1 cellular context compared by ENCODE assay signal in the genomic region with DNA sequence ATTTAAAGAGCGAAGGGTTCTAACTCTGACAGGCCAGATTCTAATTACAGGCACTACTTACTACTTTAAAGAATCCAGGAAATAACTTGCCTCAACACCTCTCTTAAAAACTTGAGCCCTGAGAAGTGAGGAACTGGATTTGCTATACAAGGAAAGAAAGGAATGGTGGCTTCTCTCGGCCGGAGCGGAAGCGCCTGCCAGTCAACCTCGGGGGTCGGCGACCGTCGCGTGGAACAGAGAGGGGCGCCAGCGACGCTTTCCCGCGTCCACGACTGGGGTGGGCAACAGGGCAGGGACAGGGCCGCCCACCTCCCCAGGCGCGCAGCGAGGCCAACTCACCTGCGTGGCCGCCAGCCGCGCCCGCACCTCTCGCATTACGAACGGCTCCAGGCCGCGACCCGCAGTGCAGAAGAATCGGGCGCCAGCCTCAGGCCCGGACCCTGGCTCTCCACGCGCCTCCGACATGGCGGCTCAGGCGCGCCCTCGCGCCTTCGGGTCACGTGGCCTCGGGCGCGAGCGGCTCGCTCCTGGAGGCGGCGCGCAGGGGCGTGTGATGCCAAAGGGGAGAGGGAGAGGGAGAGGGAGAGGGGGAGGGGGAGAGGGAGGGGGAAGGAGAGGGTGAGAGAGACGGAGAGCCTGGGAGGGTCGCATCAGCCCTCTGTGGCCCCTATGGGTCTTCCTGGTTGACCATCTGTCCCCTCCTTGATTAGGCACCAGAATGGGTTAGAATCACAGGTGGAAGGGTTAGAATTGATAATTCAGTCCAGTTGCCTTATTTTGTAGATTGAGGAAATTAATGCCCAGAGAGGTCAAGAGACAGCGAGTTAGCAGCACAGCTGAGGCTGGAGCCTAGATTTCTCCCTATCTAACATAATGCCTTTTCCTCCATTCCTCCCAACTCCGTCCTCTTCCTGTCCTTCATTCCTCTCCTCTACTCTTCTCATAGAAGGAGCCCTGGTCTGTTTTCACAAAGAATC.
TF ChIP-seq lines count a peak whose summit lies in the region.

A gene with protein sequence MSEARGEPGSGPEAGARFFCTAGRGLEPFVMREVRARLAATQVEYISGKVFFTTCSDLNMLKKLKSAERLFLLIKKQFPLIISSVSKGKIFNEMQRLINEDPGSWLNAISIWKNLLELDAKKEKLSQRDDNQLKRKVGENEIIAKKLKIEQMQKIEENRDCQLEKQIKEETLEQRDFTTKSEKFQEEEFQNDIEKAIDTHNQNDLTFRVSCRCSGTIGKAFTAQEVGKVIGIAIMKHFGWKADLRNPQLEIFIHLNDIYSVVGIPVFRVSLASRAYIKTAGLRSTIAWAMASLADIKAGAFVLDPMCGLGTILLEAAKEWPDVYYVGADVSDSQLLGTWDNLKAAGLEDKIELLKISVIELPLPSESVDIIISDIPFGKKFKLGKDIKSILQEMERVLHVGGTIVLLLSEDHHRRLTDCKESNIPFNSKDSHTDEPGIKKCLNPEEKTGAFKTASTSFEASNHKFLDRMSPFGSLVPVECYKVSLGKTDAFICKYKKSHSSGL (minus strand): TSS at position 484 of the 977 bp plus-strand sequence. CDS start 19 bp downstream, at position 465.

TF ChIP-seq in HepG2, 621 proteins besides CTCF, POLR2A, EP300 and RAD21 (continued from another document):
- TF ChIP-seq, protein P1, sequence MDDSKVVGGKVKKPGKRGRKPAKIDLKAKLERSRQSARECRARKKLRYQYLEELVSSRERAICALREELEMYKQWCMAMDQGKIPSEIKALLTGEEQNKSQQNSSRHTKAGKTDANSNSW (CRISPR knock-in tag; IDR thresholded peaks at IDR 0.05; ENCODE audit: borderline replicate concordance): peak; percentile 94; the same call in 1 of the 2 replicates
- TF ChIP-seq CENPX (CRISPR knock-in tag; IDR thresholded peaks at IDR 0.05): no peak
- no peak; the same call in 1 of the 2 replicates for TF ChIP-seq ZNF747 (CRISPR knock-in tag; IDR thresholded peaks at IDR 0.05; ENCODE audit: borderline replicate concordance)
- TF ChIP-seq, protein P2, sequence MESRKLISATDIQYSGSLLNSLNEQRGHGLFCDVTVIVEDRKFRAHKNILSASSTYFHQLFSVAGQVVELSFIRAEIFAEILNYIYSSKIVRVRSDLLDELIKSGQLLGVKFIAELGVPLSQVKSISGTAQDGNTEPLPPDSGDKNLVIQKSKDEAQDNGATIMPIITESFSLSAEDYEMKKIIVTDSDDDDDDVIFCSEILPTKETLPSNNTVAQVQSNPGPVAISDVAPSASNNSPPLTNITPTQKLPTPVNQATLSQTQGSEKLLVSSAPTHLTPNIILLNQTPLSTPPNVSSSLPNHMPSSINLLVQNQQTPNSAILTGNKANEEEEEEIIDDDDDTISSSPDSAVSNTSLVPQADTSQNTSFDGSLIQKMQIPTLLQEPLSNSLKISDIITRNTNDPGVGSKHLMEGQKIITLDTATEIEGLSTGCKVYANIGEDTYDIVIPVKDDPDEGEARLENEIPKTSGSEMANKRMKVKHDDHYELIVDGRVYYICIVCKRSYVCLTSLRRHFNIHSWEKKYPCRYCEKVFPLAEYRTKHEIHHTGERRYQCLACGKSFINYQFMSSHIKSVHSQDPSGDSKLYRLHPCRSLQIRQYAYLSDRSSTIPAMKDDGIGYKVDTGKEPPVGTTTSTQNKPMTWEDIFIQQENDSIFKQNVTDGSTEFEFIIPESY (CRISPR knock-in tag; IDR thresholded peaks at IDR 0.05): no peak; the same call in 1 of the 2 replicates
- peak; percentile 99; the same call in 1 of the 2 replicates for TF ChIP-seq EEA1 (CRISPR knock-in tag; IDR thresholded peaks at IDR 0.05; ENCODE audit: borderline replicate concordance)
- TF ChIP-seq ATRX (CRISPR knock-in tag; IDR thresholded peaks at IDR 0.05; ENCODE audit: borderline replicate concordance): no peak
- TF ChIP-seq RARA (CRISPR knock-in tag; IDR thresholded peaks at IDR 0.05): peak; percentile 54
- TF ChIP-seq ZBTB7B (CRISPR knock-in tag; IDR thresholded peaks at IDR 0.05): peak; percentile 100
- no peak for TF ChIP-seq ZNF282 (IDR thresholded peaks at IDR 0.05; ENCODE audit: partially characterized antibody)
- TF ChIP-seq FOXM1 (CRISPR knock-in tag; IDR thresholded peaks at IDR 0.05): peak; percentile 42; the same call in 1 of the 2 replicates
- TF ChIP-seq SKI (IDR thresholded peaks at IDR 0.05; ENCODE audit: partially characterized antibody): no peak
- TF ChIP-seq HDAC1 (CRISPR knock-in tag; IDR thresholded peaks at IDR 0.05): peak; percentile 88; the same call in 1 of the 2 replicates
- TF ChIP-seq ZNF317 (CRISPR knock-in tag; IDR thresholded peaks at IDR 0.05): peak; percentile 90
- peak; percentile 75 for TF ChIP-seq FOXO1 (CRISPR knock-in tag; IDR thresholded peaks at IDR 0.05)
- TF ChIP-seq KMT2B (CRISPR knock-in tag; IDR thresholded peaks at IDR 0.05): peak; percentile 95
- TF ChIP-seq, protein P3, sequence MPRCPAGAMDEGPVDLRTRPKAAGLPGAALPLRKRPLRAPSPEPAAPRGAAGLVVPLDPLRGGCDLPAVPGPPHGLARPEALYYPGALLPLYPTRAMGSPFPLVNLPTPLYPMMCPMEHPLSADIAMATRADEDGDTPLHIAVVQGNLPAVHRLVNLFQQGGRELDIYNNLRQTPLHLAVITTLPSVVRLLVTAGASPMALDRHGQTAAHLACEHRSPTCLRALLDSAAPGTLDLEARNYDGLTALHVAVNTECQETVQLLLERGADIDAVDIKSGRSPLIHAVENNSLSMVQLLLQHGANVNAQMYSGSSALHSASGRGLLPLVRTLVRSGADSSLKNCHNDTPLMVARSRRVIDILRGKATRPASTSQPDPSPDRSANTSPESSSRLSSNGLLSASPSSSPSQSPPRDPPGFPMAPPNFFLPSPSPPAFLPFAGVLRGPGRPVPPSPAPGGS (CRISPR knock-in tag; IDR thresholded peaks at IDR 0.05): peak; percentile 99
- peak; percentile 49 for TF ChIP-seq TEAD3 (CRISPR knock-in tag; optimal IDR thresholded peaks at IDR 0.05; ENCODE audit: borderline replicate concordance)
- TF ChIP-seq, protein P4, sequence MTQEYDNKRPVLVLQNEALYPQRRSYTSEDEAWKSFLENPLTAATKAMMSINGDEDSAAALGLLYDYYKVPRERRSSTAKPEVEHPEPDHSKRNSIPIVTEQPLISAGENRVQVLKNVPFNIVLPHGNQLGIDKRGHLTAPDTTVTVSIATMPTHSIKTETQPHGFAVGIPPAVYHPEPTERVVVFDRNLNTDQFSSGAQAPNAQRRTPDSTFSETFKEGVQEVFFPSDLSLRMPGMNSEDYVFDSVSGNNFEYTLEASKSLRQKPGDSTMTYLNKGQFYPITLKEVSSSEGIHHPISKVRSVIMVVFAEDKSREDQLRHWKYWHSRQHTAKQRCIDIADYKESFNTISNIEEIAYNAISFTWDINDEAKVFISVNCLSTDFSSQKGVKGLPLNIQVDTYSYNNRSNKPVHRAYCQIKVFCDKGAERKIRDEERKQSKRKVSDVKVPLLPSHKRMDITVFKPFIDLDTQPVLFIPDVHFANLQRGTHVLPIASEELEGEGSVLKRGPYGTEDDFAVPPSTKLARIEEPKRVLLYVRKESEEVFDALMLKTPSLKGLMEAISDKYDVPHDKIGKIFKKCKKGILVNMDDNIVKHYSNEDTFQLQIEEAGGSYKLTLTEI (CRISPR knock-in tag; conservative IDR thresholded peaks at IDR 0.05): no peak
- TF ChIP-seq SMAD1 (CRISPR knock-in tag; IDR thresholded peaks at IDR 0.05; ENCODE audit: borderline replicate concordance, low read depth): peak; percentile 98
- TF ChIP-seq ZZZ3 (CRISPR knock-in tag; IDR thresholded peaks at IDR 0.05; ENCODE audit: borderline replicate concordance): peak; percentile 47; the same call in 1 of the 2 replicates
- peak; percentile 95 for TF ChIP-seq ZNF678 (CRISPR knock-in tag; IDR thresholded peaks at IDR 0.05)
- TF ChIP-seq MXD4 (CRISPR knock-in tag; IDR thresholded peaks at IDR 0.05): peak; percentile 96
- TF ChIP-seq SP1 (IDR thresholded peaks at IDR 0.05): no peak
- peak; percentile 61; the same call in 1 of the 2 replicates for TF ChIP-seq SP1 (CRISPR knock-in tag; IDR thresholded peaks at IDR 0.05)
- peak; percentile 98 for TF ChIP-seq ZMYM3 (CRISPR knock-in tag; IDR thresholded peaks at IDR 0.05)
- TF ChIP-seq, protein P5, sequence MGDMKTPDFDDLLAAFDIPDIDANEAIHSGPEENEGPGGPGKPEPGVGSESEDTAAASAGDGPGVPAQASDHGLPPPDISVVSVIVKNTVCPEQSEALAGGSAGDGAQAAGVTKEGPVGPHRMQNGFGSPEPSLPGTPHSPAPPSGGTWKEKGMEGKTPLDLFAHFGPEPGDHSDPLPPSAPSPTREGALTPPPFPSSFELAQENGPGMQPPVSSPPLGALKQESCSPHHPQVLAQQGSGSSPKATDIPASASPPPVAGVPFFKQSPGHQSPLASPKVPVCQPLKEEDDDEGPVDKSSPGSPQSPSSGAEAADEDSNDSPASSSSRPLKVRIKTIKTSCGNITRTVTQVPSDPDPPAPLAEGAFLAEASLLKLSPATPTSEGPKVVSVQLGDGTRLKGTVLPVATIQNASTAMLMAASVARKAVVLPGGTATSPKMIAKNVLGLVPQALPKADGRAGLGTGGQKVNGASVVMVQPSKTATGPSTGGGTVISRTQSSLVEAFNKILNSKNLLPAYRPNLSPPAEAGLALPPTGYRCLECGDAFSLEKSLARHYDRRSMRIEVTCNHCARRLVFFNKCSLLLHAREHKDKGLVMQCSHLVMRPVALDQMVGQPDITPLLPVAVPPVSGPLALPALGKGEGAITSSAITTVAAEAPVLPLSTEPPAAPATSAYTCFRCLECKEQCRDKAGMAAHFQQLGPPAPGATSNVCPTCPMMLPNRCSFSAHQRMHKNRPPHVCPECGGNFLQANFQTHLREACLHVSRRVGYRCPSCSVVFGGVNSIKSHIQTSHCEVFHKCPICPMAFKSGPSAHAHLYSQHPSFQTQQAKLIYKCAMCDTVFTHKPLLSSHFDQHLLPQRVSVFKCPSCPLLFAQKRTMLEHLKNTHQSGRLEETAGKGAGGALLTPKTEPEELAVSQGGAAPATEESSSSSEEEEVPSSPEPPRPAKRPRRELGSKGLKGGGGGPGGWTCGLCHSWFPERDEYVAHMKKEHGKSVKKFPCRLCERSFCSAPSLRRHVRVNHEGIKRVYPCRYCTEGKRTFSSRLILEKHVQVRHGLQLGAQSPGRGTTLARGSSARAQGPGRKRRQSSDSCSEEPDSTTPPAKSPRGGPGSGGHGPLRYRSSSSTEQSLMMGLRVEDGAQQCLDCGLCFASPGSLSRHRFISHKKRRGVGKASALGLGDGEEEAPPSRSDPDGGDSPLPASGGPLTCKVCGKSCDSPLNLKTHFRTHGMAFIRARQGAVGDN (CRISPR knock-in tag; IDR thresholded peaks at IDR 0.05): peak; percentile 99
- peak; percentile 98 for TF ChIP-seq ARHGAP35 (CRISPR knock-in tag; IDR thresholded peaks at IDR 0.05; ENCODE audit: borderline replicate concordance)
- peak; percentile 100 for TF ChIP-seq ZNF333 (CRISPR knock-in tag; IDR thresholded peaks at IDR 0.05; ENCODE audit: borderline replicate concordance)
- no peak for TF ChIP-seq SMYD3 (CRISPR knock-in tag; IDR thresholded peaks at IDR 0.05)
- peak; percentile 75; the same call in 1 of the 2 replicates for TF ChIP-seq ETV5 (CRISPR knock-in tag; IDR thresholded peaks at IDR 0.05; ENCODE audit: borderline replicate concordance)
- no peak for TF ChIP-seq TAF15 (IDR thresholded peaks at IDR 0.05; ENCODE audit: low read depth, low read length, poor library complexity, severe bottlenecking)
- no peak; the same call in 1 of the 2 replicates for TF ChIP-seq JDP2 (CRISPR knock-in tag; IDR thresholded peaks at IDR 0.05; ENCODE audit: borderline replicate concordance)
- peak; percentile 99 for TF ChIP-seq ZNF607 (CRISPR knock-in tag; IDR thresholded peaks at IDR 0.05; ENCODE audit: borderline replicate concordance)
- TF ChIP-seq ZNF768 (CRISPR knock-in tag; IDR thresholded peaks at IDR 0.05): peak; percentile 89
- peak; percentile 94 for TF ChIP-seq CHCHD3 (CRISPR knock-in tag; IDR thresholded peaks at IDR 0.05)
- TF ChIP-seq MLLT10 (CRISPR knock-in tag; IDR thresholded peaks at IDR 0.05): no peak
- TF ChIP-seq, protein P6, sequence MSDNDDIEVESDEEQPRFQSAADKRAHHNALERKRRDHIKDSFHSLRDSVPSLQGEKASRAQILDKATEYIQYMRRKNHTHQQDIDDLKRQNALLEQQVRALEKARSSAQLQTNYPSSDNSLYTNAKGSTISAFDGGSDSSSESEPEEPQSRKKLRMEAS (IDR thresholded peaks at IDR 0.05): peak; percentile 97
- TF ChIP-seq ATF7-NPFF (CRISPR knock-in tag; IDR thresholded peaks at IDR 0.05; ENCODE audit: low read depth): peak; percentile 97
- TF ChIP-seq ZNF777 (CRISPR knock-in tag; IDR thresholded peaks at IDR 0.05): peak; percentile 91
- no peak; the same call in 1 of the 2 replicates for TF ChIP-seq NAIF1 (CRISPR knock-in tag; IDR thresholded peaks at IDR 0.05; ENCODE audit: borderline replicate concordance)
- TF ChIP-seq ZNF510 (CRISPR knock-in tag; IDR thresholded peaks at IDR 0.05; ENCODE audit: low read depth): no peak; the same call in 1 of the 2 replicates
- TF ChIP-seq GATAD1 (CRISPR knock-in tag; IDR thresholded peaks at IDR 0.05): peak; percentile 66
- TF ChIP-seq, protein P7, sequence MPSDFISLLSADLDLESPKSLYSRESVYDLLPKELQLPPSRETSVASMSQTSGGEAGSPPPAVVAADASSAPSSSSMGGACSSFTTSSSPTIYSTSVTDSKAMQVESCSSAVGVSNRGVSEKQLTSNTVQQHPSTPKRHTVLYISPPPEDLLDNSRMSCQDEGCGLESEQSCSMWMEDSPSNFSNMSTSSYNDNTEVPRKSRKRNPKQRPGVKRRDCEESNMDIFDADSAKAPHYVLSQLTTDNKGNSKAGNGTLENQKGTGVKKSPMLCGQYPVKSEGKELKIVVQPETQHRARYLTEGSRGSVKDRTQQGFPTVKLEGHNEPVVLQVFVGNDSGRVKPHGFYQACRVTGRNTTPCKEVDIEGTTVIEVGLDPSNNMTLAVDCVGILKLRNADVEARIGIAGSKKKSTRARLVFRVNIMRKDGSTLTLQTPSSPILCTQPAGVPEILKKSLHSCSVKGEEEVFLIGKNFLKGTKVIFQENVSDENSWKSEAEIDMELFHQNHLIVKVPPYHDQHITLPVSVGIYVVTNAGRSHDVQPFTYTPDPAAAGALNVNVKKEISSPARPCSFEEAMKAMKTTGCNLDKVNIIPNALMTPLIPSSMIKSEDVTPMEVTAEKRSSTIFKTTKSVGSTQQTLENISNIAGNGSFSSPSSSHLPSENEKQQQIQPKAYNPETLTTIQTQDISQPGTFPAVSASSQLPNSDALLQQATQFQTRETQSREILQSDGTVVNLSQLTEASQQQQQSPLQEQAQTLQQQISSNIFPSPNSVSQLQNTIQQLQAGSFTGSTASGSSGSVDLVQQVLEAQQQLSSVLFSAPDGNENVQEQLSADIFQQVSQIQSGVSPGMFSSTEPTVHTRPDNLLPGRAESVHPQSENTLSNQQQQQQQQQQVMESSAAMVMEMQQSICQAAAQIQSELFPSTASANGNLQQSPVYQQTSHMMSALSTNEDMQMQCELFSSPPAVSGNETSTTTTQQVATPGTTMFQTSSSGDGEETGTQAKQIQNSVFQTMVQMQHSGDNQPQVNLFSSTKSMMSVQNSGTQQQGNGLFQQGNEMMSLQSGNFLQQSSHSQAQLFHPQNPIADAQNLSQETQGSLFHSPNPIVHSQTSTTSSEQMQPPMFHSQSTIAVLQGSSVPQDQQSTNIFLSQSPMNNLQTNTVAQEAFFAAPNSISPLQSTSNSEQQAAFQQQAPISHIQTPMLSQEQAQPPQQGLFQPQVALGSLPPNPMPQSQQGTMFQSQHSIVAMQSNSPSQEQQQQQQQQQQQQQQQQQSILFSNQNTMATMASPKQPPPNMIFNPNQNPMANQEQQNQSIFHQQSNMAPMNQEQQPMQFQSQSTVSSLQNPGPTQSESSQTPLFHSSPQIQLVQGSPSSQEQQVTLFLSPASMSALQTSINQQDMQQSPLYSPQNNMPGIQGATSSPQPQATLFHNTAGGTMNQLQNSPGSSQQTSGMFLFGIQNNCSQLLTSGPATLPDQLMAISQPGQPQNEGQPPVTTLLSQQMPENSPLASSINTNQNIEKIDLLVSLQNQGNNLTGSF (CRISPR knock-in tag; IDR thresholded peaks at IDR 0.05): peak; percentile 96
- TF ChIP-seq SATB2 (CRISPR knock-in tag; IDR thresholded peaks at IDR 0.05): peak; percentile 97
- TF ChIP-seq ZSCAN25 (CRISPR knock-in tag; IDR thresholded peaks at IDR 0.05): peak; percentile 93
